8 cellular contexts compared by ENCODE assay signal in genomic region chr17:67602974-67603373, GRCh38.
DNase-seq lines count a peak whose midpoint lies in the region; ATAC-seq and TF ChIP-seq lines count a peak whose summit lies in the region.

No MANE protein-coding gene starts in this region.

- no peaks in the 10 kb centered on the region for H3K36me3 Mint-ChIP-seq in T-helper 1 cell treated with Interleukin-12 subunit alpha and Interleukin-12 subunit beta and Interleukin-4 antibody, amounts not matched to agents 30 μg/mL and 1 μg/mL, for 36 hours (ENCODE audit: low read depth)

- peak overlapping the region; percentile 3 for H3K27ac Mint-ChIP-seq in T-helper 1 cell treated with Interleukin-12 subunit alpha and Interleukin-12 subunit beta and Interleukin-4 antibody, amounts not matched to agents 30 μg/mL and 1 μg/mL, for 36 hours

- no peak overlapping the region for H3K4me3 Mint-ChIP-seq in T-helper 1 cell treated with Interleukin-12 subunit alpha and Interleukin-12 subunit beta and Interleukin-4 antibody, amounts not matched to agents 30 μg/mL and 1 μg/mL, for 36 hours

- no peaks in the 10 kb centered on the region for H3K9me3 Mint-ChIP-seq in T-helper 1 cell treated with Interleukin-12 subunit alpha and Interleukin-12 subunit beta and Interleukin-4 antibody, amounts not matched to agents 30 μg/mL and 1 μg/mL, for 36 hours

- H3K4me1 Mint-ChIP-seq in T-helper 1 cell treated with Interleukin-12 subunit alpha and Interleukin-12 subunit beta and Interleukin-4 antibody, amounts not matched to agents 30 μg/mL and 1 μg/mL, for 36 hours (ENCODE audit: low read depth) = no peaks in the 10 kb centered on the region

- peak; percentile 17 to 57 (median 31) for DNase-seq in stimulated activated naive CD4-positive, alpha-beta T cell (lab: John Stamatoyannopoulos, UW)
- no peak for DNase-seq in stimulated activated naive CD4-positive, alpha-beta T cell treated with Interleukin-2 at 50 U/mL for 16 hours (lab: John Stamatoyannopoulos, UW)
- DNase-seq in cardiac fibroblast (ENCODE audit: low read depth in 2 of 2) (peak; percentile 59 to 62), lung microvascular endothelial cell (ENCODE audit: low read depth in 2 of 2) (peak; percentile 65 to 78)

- ATAC-seq in HG02870 (IDR thresholded peaks at IDR 0.05; ENCODE audit: unreplicated experiment) = no peak
- no peak for ATAC-seq in HG02610 (IDR thresholded peaks at IDR 0.05; ENCODE audit: unreplicated experiment)

- H3K4me3 ChIP-seq in cardiac fibroblast (replicated peaks in 1 of 2; ENCODE audit: low read depth in 2 of 2, low read length in 2 of 2) = no peak overlapping the region

- H3K27me3 Mint-ChIP-seq in T-helper 1 cell treated with Interleukin-12 subunit alpha and Interleukin-12 subunit beta and Interleukin-4 antibody, amounts not matched to agents 30 μg/mL and 1 μg/mL, for 36 hours (ENCODE audit: low read depth) = no peaks in the 10 kb centered on the region

- TF ChIP-seq CTCF in LNCAP (IDR thresholded peaks at IDR 0.05) (peak; percentile 47), cardiac fibroblast (IDR thresholded peaks at IDR 0.05; ENCODE audit: low read depth, low read length) (peak; percentile 56)
